Comparison of ENCODE assay signal across 26 cellular contexts in the genomic region with DNA sequence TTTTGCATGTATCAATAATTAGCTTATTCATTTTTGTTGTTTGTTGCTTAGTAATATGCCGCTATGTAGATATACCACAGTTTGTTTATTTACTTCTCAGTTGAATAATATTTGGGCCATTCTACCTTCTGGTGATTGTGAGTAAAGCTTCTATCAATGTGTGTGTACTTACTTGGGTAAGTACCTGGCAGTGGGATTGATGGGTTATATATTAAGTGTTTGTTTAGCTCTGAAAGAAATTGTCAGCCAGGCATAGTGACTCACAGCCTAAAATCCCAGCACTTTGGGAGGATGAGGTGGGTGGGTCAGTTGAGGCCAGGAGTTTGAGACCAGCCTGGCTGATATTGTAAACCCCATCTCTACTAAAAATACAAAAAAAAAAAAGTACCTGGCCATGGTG.
"Had no signal": no experiment of that assay in that cellular context is flagged by ENCODE, and none has a peak within 500 bp of the region (broad histone marks: within the 10 kb centered on the region; RNA-seq: fewer than 3 reads in every experiment).

No MANE protein-coding gene starts in this region.

- H3K27ac ChIP-seq: neural progenitor cell, neutrophil, pancreas, prostate gland, right lobe of liver, sigmoid colon, suprapubic skin, testis, tibial artery, transverse colon, upper lobe of right lung, uterus had no signal

- H3K4me1 ChIP-seq: neural progenitor cell, pancreas, prostate gland, right lobe of liver, sigmoid colon, suprapubic skin, testis, tibial artery, transverse colon, upper lobe of right lung, uterus had no signal

- H3K4me2 ChIP-seq: neural progenitor cell had no signal

- H3K9ac ChIP-seq: neural progenitor cell had no signal

- H3K27me3 ChIP-seq: neural progenitor cell, neutrophil, pancreas, right lobe of liver, sigmoid colon, suprapubic skin, testis, tibial artery, transverse colon, upper lobe of right lung, uterus had no signal

- H3K4me3 ChIP-seq: neural progenitor cell, pancreas, prostate gland, right lobe of liver, sigmoid colon, suprapubic skin, testis, tibial artery, transverse colon, upper lobe of right lung, uterus had no signal

- ATAC-seq: naive thymus-derived CD4-positive, alpha-beta T cell; natural killer cell; pancreas; right cardiac atrium; right lobe of liver; stimulated activated effector memory CD8-positive, alpha-beta T cell treated with anti-CD3 and anti-CD28 coated beads, Interleukin-12 subunit alpha, Interleukin-12 subunit beta, amount 100 ng/mL, for 72 hours; stimulated activated naive B cell treated with anti-CD40 and anti-IgM and Interleukin-4, amounts not matched to agents 10 μg/mL and 1 μg/mL and 100 μg/mL, for 72 hours; stimulated activated naive CD8-positive, alpha-beta T cell treated with anti-CD3 and anti-CD28 coated beads, Interleukin-15, amount 100 ng/mL, for 72 hours; stimulated activated naive CD8-positive, alpha-beta T cell treated with anti-CD3 and anti-CD28 coated beads, Interleukin-15, Interleukin-2, amounts not matched to agents 100 U/mL and 50 U/mL, for 24 hours; upper lobe of right lung had no signal

- H2AFZ ChIP-seq: neural progenitor cell had no signal

- H3K36me3 ChIP-seq: neutrophil, pancreas, prostate gland, right lobe of liver, sigmoid colon, suprapubic skin, tibial artery, transverse colon, upper lobe of right lung, uterus had no signal

- DNase-seq: naive thymus-derived CD4-positive, alpha-beta T cell; natural killer cell; nucleus accumbens; pancreas; right cardiac atrium; right lobe of liver; sigmoid colon; small intestine; stimulated activated CD4-positive, alpha-beta T cell treated with anti-CD3 and anti-CD28 coated beads, Interleukin-15, amount 100 ng/mL, for 24 hours; stimulated activated CD4-positive, alpha-beta T cell treated with anti-CD3 and anti-CD28 coated beads, Interleukin-2, amount 100 ng/mL, for 24 hours; stimulated activated CD4-positive, alpha-beta T cell treated with anti-CD3 and anti-CD28 coated beads, Interleukin-2, amount 100 ng/mL, for 48 hours; stimulated activated CD4-positive, alpha-beta T cell treated with anti-CD3 and anti-CD28 coated beads, Interleukin-4, amount 100 ng/mL, for 24 hours; stimulated activated naive B cell treated with anti-CD40 and anti-IgM and Interleukin-4, amounts not matched to agents 10 μg/mL and 1 μg/mL and 100 μg/mL, for 72 hours; stimulated activated naive CD8-positive, alpha-beta T cell treated with anti-CD3 and anti-CD28 coated beads, Interleukin-15, amount 100 ng/mL, for 72 hours; stimulated activated naive CD8-positive, alpha-beta T cell treated with anti-CD3 and anti-CD28 coated beads, Interleukin-15, Interleukin-2, amounts not matched to agents 100 U/mL and 50 U/mL, for 24 hours; substantia nigra; testis; tibial artery; transverse colon; upper lobe of right lung; uterus had no signal

- H3K9me3 ChIP-seq: neutrophil, pancreas, prostate gland, right lobe of liver, suprapubic skin, testis, upper lobe of right lung, uterus had no signal
